Comparison of ENCODE assay signal across 9 cellular contexts in genomic region chr17:61416540-61417363, GRCh38. TPM values are rescaled to one million over a fixed set of nuclear protein-coding genes. Genes with fewer than 3 reads are reported as not detected.
DNase-seq lines count a peak whose midpoint lies in the region; ATAC-seq and TF ChIP-seq lines count a peak whose summit lies in the region.
"Had no signal": no experiment of that assay in that cellular context is flagged by ENCODE, and none has a peak within 500 bp of the region (broad histone marks: within the 10 kb centered on the region; RNA-seq: fewer than 3 reads in every experiment).

No MANE protein-coding gene starts in this region.

- H3K36me3 Mint-ChIP-seq in activated T-cell treated with anti-CD3 and anti-CD28 coated beads, Interleukin-2, amount 50 U/mL, for 72 hours (ENCODE audit: insufficient read depth in 2 of 2), result no peaks in the 10 kb centered on the region
- no peaks in the 10 kb centered on the region for H3K36me3 Mint-ChIP-seq in natural killer cell treated with Interleukin-12 subunit alpha and Interleukin-12 subunit beta and Interleukin-15 and Interleukin-18, amount 100 ng/mL, for 72 hours

- TF ChIP-seq CTCF in GM12801 (IDR thresholded peaks at IDR 0.05; ENCODE audit: extremely low read depth, insufficient read length) (peak; percentile 31), OCI-LY7 (conservative IDR thresholded peaks at IDR 0.05; ENCODE audit: low read length) (peak; percentile 91), foreskin fibroblast (IDR thresholded peaks at IDR 0.05; ENCODE audit: low read depth, low read length) (peak; percentile 94), transverse colon (IDR thresholded peaks at IDR 0.05) (peak; percentile 76 to 96 (median 91))

- BruUV-seq in OCI-LY7 (replicated peaks; lab: Mats Ljungman, UMichigan), result no TSS peak

- H4K20me1 ChIP-seq in OCI-LY7 (ENCODE audit: insufficient read depth, low read length), result no peaks in the 10 kb centered on the region

- H3K9me2 ChIP-seq in OCI-LY7 (ENCODE audit: insufficient read depth, low read length), result no peaks in the 10 kb centered on the region

- H3K27ac Mint-ChIP-seq in activated T-cell treated with anti-CD3 and anti-CD28 coated beads, Interleukin-2, amount 50 U/mL, for 72 hours, result no peak overlapping the region
- H3K27ac Mint-ChIP-seq in natural killer cell treated with Interleukin-12 subunit alpha and Interleukin-12 subunit beta and Interleukin-15 and Interleukin-18, amount 100 ng/mL, for 72 hours, result no peak overlapping the region

- no peak overlapping the region for H3K4me3 Mint-ChIP-seq in activated T-cell treated with anti-CD3 and anti-CD28 coated beads, Interleukin-2, amount 50 U/mL, for 72 hours
- H3K4me3 Mint-ChIP-seq in natural killer cell treated with Interleukin-12 subunit alpha and Interleukin-12 subunit beta and Interleukin-15 and Interleukin-18, amount 100 ng/mL, for 72 hours, result no peak overlapping the region

- POLR2A ChIA-PET in OCI-LY7 (lab: Charles Lee), result interaction anchor here (0.7 kb wide), 1 partner anchor 10 kb away, joined by 4 read pairs; no protein-coding TSS in a partner anchor

- ATAC-seq in activated T-cell treated with anti-CD3 and anti-CD28 coated beads, Interleukin-2, amount 50 U/mL, for 72 hours (replicated peaks in 1 of 2), result peak; percentile 60 to 63
- ATAC-seq in natural killer cell treated with Interleukin-12 subunit alpha and Interleukin-12 subunit beta and Interleukin-15 and Interleukin-18, amount 100 ng/mL, for 72 hours, result peak; percentile 74 to 83
- ATAC-seq in HG03139 (IDR thresholded peaks at IDR 0.05; ENCODE audit: unreplicated experiment), result no peak

- WGBS in transverse colon (ENCODE audit: low coverage in 1 of 2), 2 donors, result 37% methylated on average over 29 of the region's 43 CpGs; no CpG with 5 or more reads in 1 of the 2 donors

- H3K4me2 ChIP-seq in OCI-LY7 (ENCODE audit: low read length), result peak overlapping the region; percentile 43; the same call in 1 of the 2 replicates

- intact Hi-C loops in OCI-LY7 (cut with micrococcal nuclease; ENCODE audit: unreplicated experiment) (loop anchor here (1.0 kb wide), 3 partner anchors 135 to 421 kb away; no protein-coding TSS in a partner anchor), transverse colon (cut with DNase I; ENCODE audit: low total_unique reads) (loop anchor here (5.0 to 10.0 kb wide), 3 partner anchors 136 to 892 kb away; partner anchors contain the start of gene APPBP2)

- no peaks in the 10 kb centered on the region for H3K9me3 ChIP-seq in OCI-LY7 (ENCODE audit: low read length)
- no peaks in the 10 kb centered on the region for H3K9me3 ChIP-seq in transverse colon

- in situ Hi-C loops in transverse colon (cut with MboI; ENCODE audit: low pct_ligation_motif_present in 1 of 4, low pct_unique_long_range_greater_than_20kb in 1 of 4, low sequenced_read_pairs in 3 of 4), result loop anchor here in 1 of 4 donors (25.0 kb wide), 1 partner anchor 421 kb away; no protein-coding TSS in a partner anchor

- CTCF ChIA-PET in OCI-LY7 (lab: Charles Lee; ENCODE audit: unreplicated experiment), result interaction anchor here (0.7 to 1.0 kb wide), 2 partner anchors 45 to 117 kb away, joined by 3 read pairs; no protein-coding TSS in a partner anchor

- DNase-seq in HuH-7.5 (ENCODE audit: low spot score) (peak; percentile 100), OCI-LY7 (ENCODE audit: low spot score) (peak; percentile 76), foreskin fibroblast (peak; percentile 89 to 98), transverse colon (peak; percentile 77)
- DNase-seq in activated T-cell treated with anti-CD3 and anti-CD28 coated beads, Interleukin-2, amount 50 U/mL, for 72 hours, result peak; percentile 69 to 72
- peak; percentile 81 for DNase-seq in natural killer cell treated with Interleukin-12 subunit alpha and Interleukin-12 subunit beta and Interleukin-15 and Interleukin-18, amount 100 ng/mL, for 72 hours (ENCODE audit: low spot score)

- TF ChIP-seq EP300 in transverse colon (IDR thresholded peaks at IDR 0.05; ENCODE audit: low read depth), result no peak

- H3K4me1 ChIP-seq in OCI-LY7 (ENCODE audit: insufficient read depth, low read length, poor library complexity, severe bottlenecking) (peaks cover 13% of the 10 kb centered on the region), transverse colon (peaks cover 6 to 18% (median 12%) of the 10 kb centered on the region in 4 donors)

- H3K4me3 ChIP-seq in OCI-LY7 (ENCODE audit: low read depth, low read length, poor library complexity, severe bottlenecking), result no peak overlapping the region
- H3K4me3 ChIP-seq in foreskin fibroblast (ENCODE audit: low read depth in 1 of 2, low read length in 2 of 2), result peak overlapping the region; percentile 9 to 40
- H3K4me3 ChIP-seq in transverse colon, result no peak overlapping the region

- H2AFZ ChIP-seq in OCI-LY7 (ENCODE audit: low read length), result peak overlapping the region; percentile 28; the same call in 1 of the 2 replicates

- H3K27me3 ChIP-seq in transverse colon, result peaks cover 43% of the 10 kb centered on the region

- no peaks in the 10 kb centered on the region for H3K79me2 ChIP-seq in OCI-LY7 (ENCODE audit: insufficient read depth, low read depth, low read length)

- H3K9me3 Mint-ChIP-seq in activated T-cell treated with anti-CD3 and anti-CD28 coated beads, Interleukin-2, amount 50 U/mL, for 72 hours, result no peaks in the 10 kb centered on the region
- no peaks in the 10 kb centered on the region for H3K9me3 Mint-ChIP-seq in natural killer cell treated with Interleukin-12 subunit alpha and Interleukin-12 subunit beta and Interleukin-15 and Interleukin-18, amount 100 ng/mL, for 72 hours

- H3K36me3 ChIP-seq in OCI-LY7 (ENCODE audit: insufficient read depth, low read length), result no peaks in the 10 kb centered on the region
- H3K36me3 ChIP-seq in transverse colon, result no peaks in the 10 kb centered on the region

- peaks cover 31% of the 10 kb centered on the region for H3K27me3 Mint-ChIP-seq in activated T-cell treated with anti-CD3 and anti-CD28 coated beads, Interleukin-2, amount 50 U/mL, for 72 hours (ENCODE audit: low read depth)
- H3K27me3 Mint-ChIP-seq in natural killer cell treated with Interleukin-12 subunit alpha and Interleukin-12 subunit beta and Interleukin-15 and Interleukin-18, amount 100 ng/mL, for 72 hours, result peaks cover 21 to 33% of the 10 kb centered on the region in 2 donors

- H3K4me1 Mint-ChIP-seq in activated T-cell treated with anti-CD3 and anti-CD28 coated beads, Interleukin-2, amount 50 U/mL, for 72 hours (ENCODE audit: low read depth), result peaks cover 5% of the 10 kb centered on the region
- peaks cover 0 to 2% of the 10 kb centered on the region in 2 donors for H3K4me1 Mint-ChIP-seq in natural killer cell treated with Interleukin-12 subunit alpha and Interleukin-12 subunit beta and Interleukin-15 and Interleukin-18, amount 100 ng/mL, for 72 hours (ENCODE audit: low read depth in 2 of 2)

- no peak for TF ChIP-seq POLR2A in transverse colon (IDR thresholded peaks at IDR 0.05)

- H3K27ac ChIP-seq in OCI-LY7 (ENCODE audit: low read depth, low read length, poor library complexity, severe bottlenecking), result no peak overlapping the region
- H3K27ac ChIP-seq in transverse colon, result no peak overlapping the region

RNA-seq across cellular contexts. Expression of gene TBX2, which starts 17.1 kb away (rescaled TPM):
- total RNA-seq in OCI-LY7 (2014; rRNA removed; shearing (Covaris generic)), result not detected in 2 replicates
- total RNA-seq in OCI-LY7 (2022) (not detected in 2 replicates), transverse colon (10 to 100 TPM in 2 of 4 donors, 1 to 10 TPM in 2; 2.6 to 13.5 (median 8.7) TPM)
- under 1 TPM; 0.10 to 0.44 TPM for total RNA-seq in activated T-cell treated with anti-CD3 and anti-CD28 coated beads, Interleukin-2, amount 50 U/mL, for 72 hours
- total RNA-seq in natural killer cell treated with Interleukin-12 subunit alpha and Interleukin-12 subunit beta and Interleukin-15 and Interleukin-18, amount 100 ng/mL, for 72 hours, result under 1 TPM in 1 of 2 donors, not detected in 1; 0.08 TPM

RNA-seq across cellular contexts. Expression of gene TBX4, which starts 35.5 kb away (rescaled TPM):
- not detected in 2 replicates for total RNA-seq in OCI-LY7 (2014; rRNA removed; shearing (Covaris generic))
- total RNA-seq in OCI-LY7 (2022), result not detected in 2 replicates
- total RNA-seq in activated T-cell treated with anti-CD3 and anti-CD28 coated beads, Interleukin-2, amount 50 U/mL, for 72 hours, result not detected
- total RNA-seq in natural killer cell treated with Interleukin-12 subunit alpha and Interleukin-12 subunit beta and Interleukin-15 and Interleukin-18, amount 100 ng/mL, for 72 hours, result not detected
- 1 to 10 TPM in 1 of 4 donors, not detected in 3; 2.4 TPM for total RNA-seq in transverse colon
- total RNA-seq: glomerular endothelial cell had no signal

Comparison
In these comparisons a context has a peak if more than half of its experiments do, and no peak if none do; other contexts are left out.
1. CTCF ChIP-seq: peak in every context shown above with its lines; median percentile 94 in foreskin fibroblast; 91 in OCI-LY7; 91 in transverse colon; 31 in GM12801.
2. H3K4me3 ChIP-seq: peak in foreskin fibroblast (2 of 2); none in OCI-LY7 (single experiment) and transverse colon (0 of 4).
3. Peak in every context shown above with its lines, with median percentiles within 50 percentile points of each other: DNase-seq.